ENCODE assay signal across 10 cellular contexts in genomic region chr11:8707541-8708270, GRCh38. TPM values are rescaled to one million over a fixed set of nuclear protein-coding genes. Genes with fewer than 3 reads are reported as not detected.
A peak's percentile ranks its signal among the peaks of the same experiment; 100 is the strongest.
DNase-seq lines count a peak whose midpoint lies in the region; ATAC-seq and TF ChIP-seq lines count a peak whose summit lies in the region.
"Had no signal": no experiment of that assay in that cellular context is flagged by ENCODE, and none has a peak within 500 bp of the region (broad histone marks: within the 10 kb centered on the region; RNA-seq: fewer than 3 reads in every experiment).

No MANE protein-coding gene starts in this region.

- peak; percentile 48 for DNase-seq in NCI-H2196 treated with DMSO at 0.1 percent for 48 hours (lab: John Stamatoyannopoulos, UW; ENCODE audit: unreplicated experiment)
- DNase-seq in upper lobe of left lung = no peak
- DNase-seq in NCI-H82 (lab: John Stamatoyannopoulos, UW) = no peak
- DNase-seq in NCI-H345 (lab: John Stamatoyannopoulos, UW) = no peak
- DNase-seq: NCI-H524 treated with DMSO at 0.1 percent for 48 hours had no signal

- H3K9me3 Mint-ChIP-seq in nephron = no peaks in the 10 kb centered on the region

- peak overlapping the region; percentile 18 for H3K27ac ChIP-seq in duodenal mucosa (ENCODE audit: low read depth, low read length)
- H3K27ac ChIP-seq in upper lobe of left lung = peak overlapping the region; percentile 21 to 53 (median 49)

- no peaks in the 10 kb centered on the region for H3K27me3 Mint-ChIP-seq in nephron (ENCODE audit: low read depth)

- H3K27me3 ChIP-seq in duodenal mucosa (ENCODE audit: control insufficient read depth in 1 of 2, insufficient read depth in 2 of 2, low read length in 2 of 2) (no peaks in the 10 kb centered on the region), upper lobe of left lung (no peaks in the 10 kb centered on the region)

- H3K9ac ChIP-seq in duodenal mucosa (ENCODE audit: low read depth in 1 of 2, low read length in 2 of 2) = no peak overlapping the region

- H3K4me1 Mint-ChIP-seq in nephron = peaks cover 38% of the 10 kb centered on the region

- H3K4me3 ChIP-seq in duodenal mucosa (ENCODE audit: low read depth in 1 of 2, low read length in 2 of 2) = no peak overlapping the region
- H3K4me3 ChIP-seq in upper lobe of left lung = no peak overlapping the region
- H3K4me3 ChIP-seq: K562 had no signal

- H3K27ac Mint-ChIP-seq in nephron = peak overlapping the region in 2 of 3 experiments; percentile 98 to 99

- peak in 1 of 2 donors; percentile 54 for ATAC-seq in upper lobe of left lung (ENCODE audit: low FRiP score in 2 of 2)
- no peak for ATAC-seq in GM19463 (IDR thresholded peaks at IDR 0.05; ENCODE audit: unreplicated experiment)
- ATAC-seq: K562, SK-N-SH treated with all-trans-retinoic acid at 6 μM for 48 hours had no signal

- H3K36me3 Mint-ChIP-seq in nephron (ENCODE audit: low read depth) = peaks cover 53% of the 10 kb centered on the region

- no peak overlapping the region for H3K4me3 Mint-ChIP-seq in nephron

- TF ChIP-seq CTCF in nephron (IDR thresholded peaks at IDR 0.05; ENCODE audit: unreplicated experiment in 3 of 3) (no peak), upper lobe of left lung (IDR thresholded peaks at IDR 0.05) (no peak)

- no peak for TF ChIP-seq EP300 in upper lobe of left lung (IDR thresholded peaks at IDR 0.05)

- H3K36me3 ChIP-seq in duodenal mucosa (ENCODE audit: control insufficient read depth in 1 of 2, insufficient read depth in 2 of 2, low read length in 2 of 2) (peaks cover 14 to 69% of the 10 kb centered on the region in 2 donors), upper lobe of left lung (peaks cover 2 to 68% (median 53%) of the 10 kb centered on the region in 4 donors)

- no peak for TF ChIP-seq POLR2A in upper lobe of left lung (IDR thresholded peaks at IDR 0.05)

- H3K4me1 ChIP-seq in duodenal mucosa (ENCODE audit: control insufficient read depth in 1 of 2, insufficient read depth in 2 of 2, low read length in 2 of 2) (peaks cover 6 to 7% of the 10 kb centered on the region in 2 donors), upper lobe of left lung (peaks cover 0 to 3% (median 1%) of the 10 kb centered on the region in 4 donors)

- 89 to 93% methylated on average over 8 to 10 of the region's 10 CpGs for WGBS in upper lobe of left lung, 2 donors

- no peaks in the 10 kb centered on the region for H3K9me3 ChIP-seq in duodenal mucosa (ENCODE audit: control insufficient read depth in 1 of 2, low read length in 2 of 2)
- no peaks in the 10 kb centered on the region for H3K9me3 ChIP-seq in upper lobe of left lung

RNA-seq across cellular contexts. Expression of gene RPL27A, which starts 25.1 kb away (rescaled TPM):
- 1,000 to 10,000 TPM in 1 of 6 donors, 100 to 1,000 TPM in 5; 652 to 1,317 (median 861) TPM for total RNA-seq in upper lobe of left lung

RNA-seq across cellular contexts. Expression of gene TRIM66, which starts 25.2 kb away (rescaled TPM):
- total RNA-seq in upper lobe of left lung = 100 to 1,000 TPM in 1 of 6 donors, 10 to 100 TPM in 3, 1 to 10 TPM in 2; 4.9 to 126 (median 11.2) TPM
